In genomic region chr21:38159355-38159754, GRCh38 we compare ENCODE assay signal across 8 cellular contexts.
DNase-seq lines count a peak whose midpoint lies in the region; ATAC-seq and TF ChIP-seq lines count a peak whose summit lies in the region.

No MANE protein-coding gene starts in this region.

- no peak overlapping the region for H3K27ac Mint-ChIP-seq in osteocyte (ENCODE audit: unreplicated experiment)

- no peaks in the 10 kb centered on the region for H3K36me3 Mint-ChIP-seq in osteocyte (ENCODE audit: unreplicated experiment)

- no peak overlapping the region for H3K4me3 ChIP-seq in fibroblast of mammary gland (ENCODE audit: control insufficient read depth, low read depth, low read length)

- H3K4me1 Mint-ChIP-seq in osteocyte (ENCODE audit: unreplicated experiment) = peaks cover 8% of the 10 kb centered on the region

- no peak for ATAC-seq in HG03457 (IDR thresholded peaks at IDR 0.05; ENCODE audit: unreplicated experiment)
- no peak for ATAC-seq in HG02623 (IDR thresholded peaks at IDR 0.05; ENCODE audit: unreplicated experiment)

- POLR2A ChIA-PET in HEK293T (lab: Yijun Ruan, JAX) = no interaction called here

- H3K9me3 Mint-ChIP-seq in osteocyte (ENCODE audit: unreplicated experiment) = no peaks in the 10 kb centered on the region

- DNase-seq in COR-L47 (lab: John Stamatoyannopoulos, UW) = peak; percentile 44
- DNase-seq in HEK293T (ENCODE audit: extremely low spot score) = peak; percentile 65
- DNase-seq in NOMO-1 treated with dmso at 0.1 percent for 144 hours (lab: John Stamatoyannopoulos, UW; ENCODE audit: unreplicated experiment) = peak; percentile 39
- peak; percentile 35 for DNase-seq in activated T-cell treated with anti-CD3 and anti-CD28 coated beads for 1 hour (ENCODE audit: low read depth)
- peak; percentile 95 for DNase-seq in fibroblast of mammary gland (ENCODE audit: low read depth)
- DNase-seq in osteocyte (ENCODE audit: extremely low spot score, unreplicated experiment) = peak; percentile 88

- TF ChIP-seq CTCF in fibroblast of mammary gland (conservative IDR thresholded peaks at IDR 0.05; ENCODE audit: control insufficient read depth, insufficient read depth, low read depth, low read length) (peak; percentile 91), osteocyte (IDR thresholded peaks at IDR 0.05) (peak; percentile 84)

- no peak overlapping the region for H3K4me3 Mint-ChIP-seq in osteocyte (ENCODE audit: unreplicated experiment)

- peaks cover 19% of the 10 kb centered on the region for H3K27me3 Mint-ChIP-seq in osteocyte (ENCODE audit: unreplicated experiment)

- CTCF ChIA-PET in HEK293T (lab: Yijun Ruan, JAX) = interaction anchor here (0.6 kb wide), 1 partner anchor 51 kb away, joined by 3 read pairs; no protein-coding TSS in a partner anchor

TF ChIP-seq in HEK293T, 16 proteins besides CTCF, POLR2A, EP300 and RAD21:
- no peak for TF ChIP-seq ARNT (IDR thresholded peaks at IDR 0.05)
- no peak for TF ChIP-seq L3MBTL2 (conservative IDR thresholded peaks at IDR 0.05)
- TF ChIP-seq HDGF (IDR thresholded peaks at IDR 0.05; ENCODE audit: borderline replicate concordance) = no peak
- TF ChIP-seq FOXA1 (IDR thresholded peaks at IDR 0.05) = no peak
- no peak for TF ChIP-seq SUZ12 (IDR thresholded peaks at IDR 0.05)
- no peak for TF ChIP-seq CTBP1 (IDR thresholded peaks at IDR 0.05; ENCODE audit: borderline replicate concordance)
- no peak for TF ChIP-seq FOXK2 (IDR thresholded peaks at IDR 0.05)
- no peak for TF ChIP-seq SP1 (IDR thresholded peaks at IDR 0.05)
- no peak for TF ChIP-seq TARDBP (IDR thresholded peaks at IDR 0.05)
- TF ChIP-seq FOXM1 (IDR thresholded peaks at IDR 0.05; ENCODE audit: borderline replicate concordance) = no peak
- TF ChIP-seq BHLHE40 (IDR thresholded peaks at IDR 0.05; ENCODE audit: borderline replicate concordance) = no peak

Comparison
In these comparisons a context has a peak if more than half of its experiments do, and no peak if none do; other contexts are left out.
1. DNase-seq: peak in every context shown above with its lines; median percentile 95 in fibroblast of mammary gland; 88 in osteocyte; 65 in HEK293T; 44 in COR-L47; 39 in NOMO-1 treated with dmso at 0.1 percent for 144 hours; 35 in activated T-cell treated with anti-CD3 and anti-CD28 coated beads for 1 hour.